In genomic region chr7:83410989-83411591, GRCh38 we compare ENCODE assay signal across 8 cellular contexts.
DNase-seq lines count a peak whose midpoint lies in the region; ATAC-seq and TF ChIP-seq lines count a peak whose summit lies in the region.

No MANE protein-coding gene starts in this region.

- CTCF ChIA-PET in IMR-90 (lab: Yijun Ruan, JAX) (interaction anchor here (1.1 kb wide), 1 partner anchor 245 kb away, joined by 3 read pairs; no protein-coding TSS in a partner anchor), Panc1 (lab: Charles Lee) (no interaction called here)

- H3K9me3 ChIP-seq in heart left ventricle (no peaks in the 10 kb centered on the region), right cardiac atrium (ENCODE audit: control insufficient read depth, low read length) (no peaks in the 10 kb centered on the region), IMR-90 (ENCODE audit: control insufficient read depth, insufficient read depth, low read length) (no peaks in the 10 kb centered on the region), Panc1 (ENCODE audit: control insufficient read depth, insufficient read depth, low read depth, low read length) (no peaks in the 10 kb centered on the region)

- H3K4me3 ChIP-seq in heart left ventricle = no peak overlapping the region
- no peak overlapping the region for H3K4me3 ChIP-seq in right cardiac atrium (ENCODE audit: low read length)
- no peak overlapping the region for H3K4me3 ChIP-seq in IMR-90 (ENCODE audit: insufficient read depth, low read depth, low read length)
- H3K4me3 ChIP-seq in Panc1 (ENCODE audit: low read depth in 2 of 2, low read length in 2 of 2) = no peak overlapping the region

- H2AFZ ChIP-seq in IMR-90 (replicated peaks; ENCODE audit: low read length, poor library complexity) = no peak overlapping the region

- H3K9me3 Mint-ChIP-seq in progenitor cell of endocrine pancreas (ENCODE audit: low read depth) = no peaks in the 10 kb centered on the region
- no peaks in the 10 kb centered on the region for H3K9me3 Mint-ChIP-seq in activated T-helper 17 cell treated with anti-CD3 and anti-CD28 coated beads, Interleukin-2, amount 50 U/mL, for 72 hours

- H2AK5ac ChIP-seq in IMR-90 (ENCODE audit: low read depth, low read length) = no peak overlapping the region

- H2BK5ac ChIP-seq in IMR-90 (ENCODE audit: low read depth, low read length, poor library complexity, severe bottlenecking) = no peak overlapping the region

- no peak overlapping the region for H3K27ac ChIP-seq in heart left ventricle
- H3K27ac ChIP-seq in right cardiac atrium (ENCODE audit: low read length) = no peak overlapping the region
- no peak overlapping the region for H3K27ac ChIP-seq in IMR-90 (ENCODE audit: insufficient read depth, low read length)
- no peak overlapping the region; the same call in 1 of the 2 replicates for H3K27ac ChIP-seq in Panc1 (ENCODE audit: low read length)

- no peak for ATAC-seq in heart left ventricle
- ATAC-seq in right cardiac atrium = no peak
- ATAC-seq in IMR-90 (ENCODE audit: low read depth) = peak; percentile 77
- peak; percentile 62; the same call in 1 of the 2 replicates for ATAC-seq in Panc1
- ATAC-seq in activated T-helper 17 cell treated with anti-CD3 and anti-CD28 coated beads, Interleukin-2, amount 50 U/mL, for 72 hours (replicated peaks) = no peak

- no peaks in the 10 kb centered on the region for H3K27me3 Mint-ChIP-seq in progenitor cell of endocrine pancreas
- H3K27me3 Mint-ChIP-seq in activated T-helper 17 cell treated with anti-CD3 and anti-CD28 coated beads, Interleukin-2, amount 50 U/mL, for 72 hours = no peaks in the 10 kb centered on the region

- DNase-seq in heart left ventricle = no peak
- DNase-seq in right cardiac atrium = no peak
- peak; percentile 61 for DNase-seq in IMR-90
- peak; percentile 61 for DNase-seq in Panc1 (ENCODE audit: low read depth, low spot score)
- DNase-seq in erythroblast (lab: John Stamatoyannopoulos, UW) = peak; percentile 42 to 63
- DNase-seq in progenitor cell of endocrine pancreas (ENCODE audit: low spot score, unreplicated experiment) = no peak
- DNase-seq in GM19238 (ENCODE audit: insufficient read length, low spot score) = no peak

- no peak overlapping the region for H4K5ac ChIP-seq in IMR-90 (ENCODE audit: low read depth, low read length)

- intact Hi-C loops in heart left ventricle (cut with DNase I) = loop anchor here in 8 of 10 donors (2.0 to 10.0 kb wide), 5 partner anchors 241 to 246 kb away; no protein-coding TSS in a partner anchor
- intact Hi-C loops in right cardiac atrium (cut with DNase I) = loop anchor here in 3 of 4 donors (5.0 kb wide), 2 partner anchors 246 to 251 kb away; no protein-coding TSS in a partner anchor
- intact Hi-C loops in IMR-90 (cut with micrococcal nuclease) = loop anchor here (1.0 to 5.0 kb wide), 2 partner anchors 245 to 1611 kb away; no protein-coding TSS in a partner anchor
- intact Hi-C loops in Panc1 (cut with micrococcal nuclease; ENCODE audit: unreplicated experiment) = loop anchor here (1.0 to 5.0 kb wide), 2 partner anchors 101 to 245 kb away; no protein-coding TSS in a partner anchor

- H3K23ac ChIP-seq in IMR-90 (ENCODE audit: low read depth, low read length) = no peak overlapping the region

- TF ChIP-seq POLR2A in heart left ventricle (IDR thresholded peaks at IDR 0.05) = no peak
- TF ChIP-seq POLR2A in IMR-90 (IDR thresholded peaks at IDR 0.05; ENCODE audit: low read depth, low read length) = no peak
- no peak for TF ChIP-seq POLR2A in erythroblast (IDR thresholded peaks at IDR 0.05; ENCODE audit: low read length)

- H3K14ac ChIP-seq in IMR-90 (replicated peaks; ENCODE audit: low read depth, low read length) = no peak overlapping the region

- BruUV-seq in IMR-90 (replicated peaks; lab: Mats Ljungman, UMichigan) = no TSS peak
- no TSS peak for BruUV-seq in Panc1 (replicated peaks; lab: Mats Ljungman, UMichigan)

- H2BK20ac ChIP-seq in IMR-90 (ENCODE audit: low read depth, low read length) = no peak overlapping the region

- H3K4me1 ChIP-seq in heart left ventricle = no peaks in the 10 kb centered on the region
- H3K4me1 ChIP-seq in right cardiac atrium (ENCODE audit: control insufficient read depth, insufficient read depth, low read length) = no peaks in the 10 kb centered on the region
- H3K4me1 ChIP-seq in IMR-90 (ENCODE audit: control insufficient read depth, insufficient read depth, low read length) = no peaks in the 10 kb centered on the region
- H3K4me1 ChIP-seq in Panc1 (ENCODE audit: control insufficient read depth, insufficient read depth, low read length) = no peaks in the 10 kb centered on the region

- H3K79me1 ChIP-seq in IMR-90 (ENCODE audit: low read depth in 1 of 2, low read length in 2 of 2) = no peaks in the 10 kb centered on the region

- H3K4ac ChIP-seq in IMR-90 (ENCODE audit: low read depth, low read length) = no peak overlapping the region

- no peak overlapping the region for H4K8ac ChIP-seq in IMR-90 (ENCODE audit: low read depth in 2 of 2, low read length in 2 of 2)

- no peaks in the 10 kb centered on the region for H3K9me1 ChIP-seq in IMR-90 (ENCODE audit: insufficient read depth, low read length)

- H3K18ac ChIP-seq in IMR-90 (ENCODE audit: low read depth, low read length) = no peak overlapping the region

- dilution Hi-C loops in IMR-90 (cut with HindIII; ENCODE audit: low sequenced_read_pairs, unreplicated experiment) = no loop called here

- no peak overlapping the region for H3K27ac Mint-ChIP-seq in progenitor cell of endocrine pancreas
- no peak overlapping the region for H3K27ac Mint-ChIP-seq in activated T-helper 17 cell treated with anti-CD3 and anti-CD28 coated beads, Interleukin-2, amount 50 U/mL, for 72 hours

- in situ Hi-C loops in IMR-90 (cut with MboI; ENCODE audit: low sequenced_read_pairs) (no loop called here), Panc1 (cut with HindIII; ENCODE audit: low pct_unique_long_range_greater_than_20kb, low sequenced_read_pairs) (no loop called here)

- no peak overlapping the region for H3K4me2 ChIP-seq in IMR-90 (ENCODE audit: low read depth, low read length)

- POLR2A ChIA-PET in IMR-90 (lab: Charles Lee; ENCODE audit: unreplicated experiment) = no interaction called here
- POLR2A ChIA-PET in Panc1 (lab: Charles Lee) = no interaction called here

- H3K36me3 Mint-ChIP-seq in progenitor cell of endocrine pancreas (ENCODE audit: insufficient read depth) = no peaks in the 10 kb centered on the region
- no peaks in the 10 kb centered on the region for H3K36me3 Mint-ChIP-seq in activated T-helper 17 cell treated with anti-CD3 and anti-CD28 coated beads, Interleukin-2, amount 50 U/mL, for 72 hours (ENCODE audit: low read depth)

- H3K36me3 ChIP-seq in heart left ventricle = no peaks in the 10 kb centered on the region
- no peaks in the 10 kb centered on the region for H3K36me3 ChIP-seq in IMR-90 (ENCODE audit: control insufficient read depth, insufficient read depth, low read length)
- H3K36me3 ChIP-seq in Panc1 (ENCODE audit: control insufficient read depth, insufficient read depth, low read length) = no peaks in the 10 kb centered on the region

- no peak overlapping the region for H2BK15ac ChIP-seq in IMR-90 (ENCODE audit: low read depth, low read length)

- no peak overlapping the region for H3K56ac ChIP-seq in IMR-90 (ENCODE audit: extremely low read depth, insufficient read depth, low read length)

- peak; percentile 78 for TF ChIP-seq RAD21 in IMR-90 (IDR thresholded peaks at IDR 0.05; ENCODE audit: low read length)

- no peak overlapping the region for H2BK120ac ChIP-seq in IMR-90 (ENCODE audit: low read depth, low read length)

- TF ChIP-seq CTCF in heart left ventricle (IDR thresholded peaks at IDR 0.05) (peak; percentile 20 to 70 (median 56)), IMR-90 (conservative IDR thresholded peaks at IDR 0.05; ENCODE audit: low read depth, low read length) (peak; percentile 78), Panc1 (IDR thresholded peaks at IDR 0.05) (peak; percentile 68; the same call in 1 of the 2 replicates), progenitor cell of endocrine pancreas (IDR thresholded peaks at IDR 0.05; ENCODE audit: unreplicated experiment) (peak; percentile 87)

- H4K91ac ChIP-seq in IMR-90 (ENCODE audit: insufficient read depth, low read depth, low read length) = no peak overlapping the region

- no peak overlapping the region for H2AK9ac ChIP-seq in IMR-90 (replicated peaks; ENCODE audit: low read depth, low read length, poor library complexity)

- peaks cover 0 to 9% (median 0%) of the 10 kb centered on the region in 9 donors for H3K27me3 ChIP-seq in heart left ventricle
- peaks cover 3% of the 10 kb centered on the region for H3K27me3 ChIP-seq in right cardiac atrium (ENCODE audit: control insufficient read depth, insufficient read depth)
- peaks cover 2% of the 10 kb centered on the region; the same call in 1 of the 2 replicates for H3K27me3 ChIP-seq in IMR-90 (ENCODE audit: control insufficient read depth, insufficient read depth, low read length)
- no peaks in the 10 kb centered on the region for H3K27me3 ChIP-seq in Panc1 (ENCODE audit: control insufficient read depth, insufficient read depth, low read length)

- no peak overlapping the region for H3K9ac ChIP-seq in IMR-90 (ENCODE audit: low read depth, low read length)

- H3K4me1 Mint-ChIP-seq in progenitor cell of endocrine pancreas (ENCODE audit: low read depth) = no peaks in the 10 kb centered on the region
- H3K4me1 Mint-ChIP-seq in activated T-helper 17 cell treated with anti-CD3 and anti-CD28 coated beads, Interleukin-2, amount 50 U/mL, for 72 hours = no peaks in the 10 kb centered on the region

- 31 to 35% (median 32%) methylated on average over 3 of the region's 3 CpGs for WGBS in heart left ventricle, 4 donors
- 31% methylated on average over 3 of the region's 3 CpGs for WGBS in right cardiac atrium
- no CpG with 5 or more reads among the region's 3 CpGs for WGBS in IMR-90 (ENCODE audit: extremely low coverage in 2 of 2, insufficient read length in 1 of 2), 2 experiments

- no peaks in the 10 kb centered on the region for H4K20me1 ChIP-seq in IMR-90 (ENCODE audit: insufficient read depth, low read length)

- H3K4me3 Mint-ChIP-seq in progenitor cell of endocrine pancreas (ENCODE audit: low read depth) = no peak overlapping the region
- H3K4me3 Mint-ChIP-seq in activated T-helper 17 cell treated with anti-CD3 and anti-CD28 coated beads, Interleukin-2, amount 50 U/mL, for 72 hours = no peak overlapping the region

TF ChIP-seq in IMR-90, 13 proteins besides CTCF, POLR2A, EP300 and RAD21:
- peak; percentile 82 for TF ChIP-seq SMC3 (IDR thresholded peaks at IDR 0.05; ENCODE audit: low read depth, low read length)
- TF ChIP-seq CHD1 (IDR thresholded peaks at IDR 0.05; ENCODE audit: low read depth, low read length) = no peak

Comparison
In these comparisons a context has a peak if more than half of its experiments do, and no peak if none do; other contexts are left out.
1. ATAC-seq: peak in IMR-90 (single experiment) and Panc1 (single experiment); none in heart left ventricle (0 of 4), right cardiac atrium (0 of 2) and activated T-helper 17 cell treated with anti-CD3 and anti-CD28 coated beads, Interleukin-2, amount 50 U/mL, for 72 hours (single experiment).
2. DNase-seq: peak in IMR-90 (single experiment), Panc1 (single experiment) and erythroblast (2 of 2); none in heart left ventricle (0 of 5), right cardiac atrium (0 of 3), progenitor cell of endocrine pancreas (single experiment) and GM19238 (single experiment).
3. Peak in every context shown above with its lines, with median percentiles within 50 percentile points of each other: CTCF ChIP-seq.